ENCODE assay signal across 13 cellular contexts in the genomic region with DNA sequence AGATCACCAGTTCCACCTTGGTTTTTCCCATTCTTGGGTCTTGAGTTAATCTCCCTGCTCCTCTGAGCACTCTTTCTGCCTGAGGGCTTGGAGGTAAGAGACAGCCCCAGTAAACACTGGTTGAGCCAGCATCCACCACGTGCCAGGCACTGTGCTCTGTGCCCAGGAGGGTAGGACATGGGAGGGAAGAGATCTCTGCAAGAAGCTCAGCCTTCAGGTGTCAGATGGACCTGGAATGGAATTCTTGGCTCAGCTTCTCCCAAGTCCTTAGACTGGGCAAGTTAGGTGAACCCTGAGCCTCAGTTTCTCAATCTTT. TPM values are rescaled to one million over a fixed set of nuclear protein-coding genes. Genes with fewer than 3 reads are reported as not detected.
DNase-seq lines count a peak whose midpoint lies in the region; ATAC-seq, FAIRE-seq and TF ChIP-seq lines count a peak whose summit lies in the region.
"Had no signal": no experiment of that assay in that cellular context is flagged by ENCODE, and none has a peak within 500 bp of the region (broad histone marks: within the 10 kb centered on the region; RNA-seq: fewer than 3 reads in every experiment).

No MANE protein-coding gene starts in this region.

- peaks cover 9 to 39% (median 15%) of the 10 kb centered on the region in 4 experiments for H3K36me3 ChIP-seq in H1 (ENCODE audit: control insufficient read depth in 2 of 4, insufficient read depth in 4 of 4, low read length in 3 of 4)
- peaks cover 67% of the 10 kb centered on the region for H3K36me3 ChIP-seq in neutrophil
- H3K36me3 ChIP-seq: neural progenitor cell had no signal

- H2AFZ ChIP-seq in H1 (ENCODE audit: low read length): no peak overlapping the region
- H2AFZ ChIP-seq: neural progenitor cell had no signal

- ATAC-seq in HG03442 (IDR thresholded peaks at IDR 0.05; ENCODE audit: unreplicated experiment) (no peak), GM18909 (IDR thresholded peaks at IDR 0.05; ENCODE audit: poor library complexity, unreplicated experiment) (no peak), GM18511 (IDR thresholded peaks at IDR 0.05; ENCODE audit: unreplicated experiment) (no peak)

- POLR2A ChIA-PET in AG04449 (lab: Yijun Ruan, JAX) (interaction anchor here (0.9 to 7.0 kb wide), 3 partner anchors 10 to 136 kb away, joined by 3 to 104 read pairs (median 3); a partner anchor contains a TSS), H1 (lab: Charles Lee; ENCODE audit: partially characterized antibody) (interaction anchor here (0.8 to 19.0 kb wide), 11 partner anchors 16 to 50 kb away, joined by 3 to 518 read pairs (median 4); a partner anchor contains a TSS)

- no peak overlapping the region for H4K5ac ChIP-seq in H1 (ENCODE audit: insufficient read length, low read depth, low read length)

- H3K23ac ChIP-seq in H1 (ENCODE audit: insufficient read length): no peak overlapping the region

- WGBS in H1 (ENCODE audit: extremely low coverage in 1 of 2, insufficient coverage in 1 of 2, insufficient read length in 1 of 2, insufficient replicate concordance in 2 of 2, low coverage in 1 of 2, low lambda C conversion rate in 2 of 2, missing lambda C conversion rate in 1 of 2), 2 experiments: 100% methylated on average over 1 of the region's 1 CpG; no CpG with 5 or more reads in 1 of the 2 experiments

- H3K4me1 ChIP-seq in H1 (replicated peaks in 1 of 4; ENCODE audit: control insufficient read depth in 3 of 4, insufficient read depth in 4 of 4, low read length in 3 of 4) (peaks cover 5 to 22% (median 6%) of the 10 kb centered on the region in 4 experiments), neutrophil (ENCODE audit: control insufficient read depth in 1 of 2, insufficient read depth in 1 of 2, low read depth in 1 of 2, low read length in 1 of 2) (peaks cover 73 to 74% of the 10 kb centered on the region in 2 experiments)

- peaks cover 29 to 43% of the 10 kb centered on the region in 2 experiments for H4K20me1 ChIP-seq in H1 (replicated peaks in 1 of 2; ENCODE audit: control insufficient read depth in 1 of 2, insufficient read depth in 2 of 2, low read length in 2 of 2)

- H3K4me3 ChIP-seq in AG04449 (ENCODE audit: low read depth, low read length): peak overlapping the region; percentile 91
- H3K4me3 ChIP-seq in H1 (ENCODE audit: extremely low read depth in 1 of 4, insufficient read depth in 2 of 4, low read depth in 3 of 4, low read length in 4 of 4): no peak overlapping the region
- H3K4me3 ChIP-seq in neutrophil (ENCODE audit: low read depth in 1 of 2, low read length in 1 of 2): peak overlapping the region; percentile 88 to 97
- H3K4me3 ChIP-seq: neural progenitor cell had no signal

- H2BK15ac ChIP-seq in H1 (ENCODE audit: low read length): no peak overlapping the region

- no peak overlapping the region for H2BK120ac ChIP-seq in H1 (replicated peaks; ENCODE audit: low read depth, low read length)

- H3K4me2 ChIP-seq in H1 (ENCODE audit: insufficient read depth in 1 of 2, low read depth in 2 of 2, low read length in 2 of 2): no peak overlapping the region; a peak in 2 of 4 replicates

- no peak overlapping the region for H3K18ac ChIP-seq in H1 (ENCODE audit: extremely low read depth, low read length)

- H3K23me2 ChIP-seq in H1 (ENCODE audit: low read depth, low read length): peaks cover 8% of the 10 kb centered on the region; the same call in 1 of the 2 replicates

- no peak overlapping the region for H3K9ac ChIP-seq in H1 (replicated peaks in 1 of 4; ENCODE audit: extremely low read depth in 1 of 4, low read depth in 3 of 4, low read length in 3 of 4)
- H3K9ac ChIP-seq: neural progenitor cell had no signal

- CTCF ChIA-PET in AG04449 (lab: Yijun Ruan, JAX): interaction anchor here (0.9 to 2.8 kb wide), 6 partner anchors 9 to 516 kb away, joined by 3 to 17 read pairs (median 4); no protein-coding TSS in a partner anchor
- CTCF ChIA-PET in H1 (lab: Charles Lee; ENCODE audit: partially characterized antibody): interaction anchor here (0.6 to 17.5 kb wide), 15 partner anchors 8 to 104 kb away, joined by 3 to 359 read pairs (median 4); a partner anchor contains a TSS

- H4K8ac ChIP-seq in H1 (ENCODE audit: extremely low read depth, insufficient read depth, low read length): no peak overlapping the region

- H3K14ac ChIP-seq in H1 (ENCODE audit: insufficient read length): no peak overlapping the region

- no peak for FAIRE-seq in H1 (lab: Jason Lieb, UNC)

- TF ChIP-seq RAD21 in H1 (IDR thresholded peaks at IDR 0.05 in 1 of 2, conservative IDR thresholded peaks at IDR 0.05 in 1 of 2; ENCODE audit: low read depth in 2 of 2, low read length in 2 of 2): no peak

- DNase-seq in AG04449 (ENCODE audit: low read depth, low spot score) (no peak), NCI-H226 (peak; percentile 45), H1 (ENCODE audit: low read depth in 1 of 2, low spot score in 2 of 2) (no peak), NCI-H1694 (lab: John Stamatoyannopoulos, UW) (no peak)
- DNase-seq: activated CD4-positive, alpha-beta T cell treated with anti-CD3 and anti-CD28 coated beads for 4 hours; amygdala; NCI-H1930; RPMI8226 had no signal

- no peak overlapping the region for H3K4ac ChIP-seq in H1 (replicated peaks; ENCODE audit: insufficient read length, low read depth, low read length)

- H2BK20ac ChIP-seq in H1 (ENCODE audit: low read length): no peak overlapping the region

- H2BK5ac ChIP-seq in H1 (ENCODE audit: low read depth, low read length): no peak overlapping the region; the same call in 1 of the 2 replicates

- H4K91ac ChIP-seq in H1 (replicated peaks; ENCODE audit: insufficient read length, low read length): no peak overlapping the region

- H3K79me1 ChIP-seq in H1 (ENCODE audit: low read depth, low read length): peaks cover 26% of the 10 kb centered on the region

- H2BK12ac ChIP-seq in H1 (ENCODE audit: low read depth, low read length): no peak overlapping the region

- TF ChIP-seq CTCF in AG04449 (IDR thresholded peaks at IDR 0.05; ENCODE audit: insufficient read depth, low read length, missing control alignments): no peak
- TF ChIP-seq CTCF in H1 (IDR thresholded peaks at IDR 0.05; ENCODE audit: control extremely low read depth in 1 of 3, insufficient read depth in 1 of 3, low read depth in 1 of 3, low read length in 3 of 3): no peak
- TF ChIP-seq CTCF in neutrophil (IDR thresholded peaks at IDR 0.05): no peak

- H3K79me2 ChIP-seq in H1 (ENCODE audit: control insufficient read depth in 1 of 2, insufficient read depth in 2 of 2, low read length in 2 of 2): peaks cover 3 to 55% of the 10 kb centered on the region in 2 experiments; a peak in 3 of 4 replicates

- H3K27me3 ChIP-seq in H1 (replicated peaks in 1 of 4; ENCODE audit: control insufficient read depth in 3 of 4, extremely low read depth in 1 of 4, insufficient read depth in 3 of 4, low read length in 3 of 4) (no peaks in the 10 kb centered on the region), neutrophil (no peaks in the 10 kb centered on the region)
- H3K27me3 ChIP-seq: neural progenitor cell had no signal

- H3K56ac ChIP-seq in H1 (replicated peaks; ENCODE audit: insufficient read length, low read depth, low read length): no peak overlapping the region

- H3K27ac ChIP-seq in H1 (ENCODE audit: low read depth, low read length) (no peak overlapping the region), neutrophil (peak overlapping the region; percentile 97)
- H3K27ac ChIP-seq: neural progenitor cell had no signal

- TF ChIP-seq POLR2A in H1 (IDR thresholded peaks at IDR 0.05; ENCODE audit: control extremely low read depth in 1 of 2, low read depth in 2 of 2, low read length in 2 of 2): no peak; a peak in 1 of 3 replicates

- H2AK5ac ChIP-seq in H1 (ENCODE audit: low read depth, low read length): no peak overlapping the region

- no peaks in the 10 kb centered on the region for H3K9me3 ChIP-seq in H1 (ENCODE audit: insufficient read depth in 2 of 2, low read depth in 1 of 2, low read length in 1 of 2)
- no peaks in the 10 kb centered on the region for H3K9me3 ChIP-seq in neutrophil

- TF ChIP-seq EP300 in H1 (IDR thresholded peaks at IDR 0.05; ENCODE audit: borderline replicate concordance in 1 of 2, low read depth in 2 of 2, low read length in 2 of 2): no peak

RNA-seq across cellular contexts. Expression of a gene that starts 2.5 kb away (rescaled TPM):
- 159 and 174 TPM in 2 replicates for total RNA-seq in H1 (2021; fragmentation: NEBNext Ultra II Directional; extraction: Animal tissue kit (Norgen Biotek cat#: 25700))
- polyA plus RNA-seq in H1 (2011; rRNA removed): 40.6 and 77.9 TPM in 2 replicates
- 25.7 TPM for polyA plus RNA-seq in H1 (2011; cell fraction: cytosol; rRNA removed)
- 107 TPM for polyA plus RNA-seq in H1 (2011; cell fraction: nucleus; rRNA removed)
- 138 to 177 TPM (median 171 TPM) in 4 replicates for polyA plus RNA-seq in H1 (2012, experiment 1 of 2)
- polyA plus RNA-seq in H1 (2012, experiment 2 of 2): 172 TPM
- 166 TPM for polyA plus RNA-seq in H1 (2013, experiment 1 of 2)
- 163 TPM for polyA plus RNA-seq in H1 (2013, experiment 2 of 2)
- 21.5 and 32.9 TPM in 2 replicates for polyA minus RNA-seq in H1 (2011; rRNA and poly(A)+ RNA removed)
- polyA minus RNA-seq in H1 (2011; cell fraction: cytosol; rRNA and poly(A)+ RNA removed): 70.7 TPM
- polyA minus RNA-seq in H1 (2011; cell fraction: nucleus; rRNA and poly(A)+ RNA removed): 64.8 TPM

RNA-seq across cellular contexts. Expression of a gene that starts 21.1 kb away (rescaled TPM):
- total RNA-seq in H1 (2021; fragmentation: NEBNext Ultra II Directional; extraction: Animal tissue kit (Norgen Biotek cat#: 25700)): 35.5 and 38.2 TPM in 2 replicates
- 23.1 and 28.8 TPM in 2 replicates for polyA plus RNA-seq in H1 (2011; rRNA removed)
- 27.9 TPM for polyA plus RNA-seq in H1 (2011; cell fraction: cytosol; rRNA removed)
- 37.7 TPM for polyA plus RNA-seq in H1 (2011; cell fraction: nucleus; rRNA removed)
- polyA plus RNA-seq in H1 (2012, experiment 1 of 2): 22.4 to 28.3 TPM (median 26.2 TPM) in 4 replicates
- polyA plus RNA-seq in H1 (2012, experiment 2 of 2): 25.4 TPM
- 11.6 TPM for polyA plus RNA-seq in H1 (2013, experiment 1 of 2)
- polyA plus RNA-seq in H1 (2013, experiment 2 of 2): 12.8 TPM
- polyA minus RNA-seq in H1 (2011; rRNA and poly(A)+ RNA removed): 51.2 and 57.7 TPM in 2 replicates
- polyA minus RNA-seq in H1 (2011; cell fraction: cytosol; rRNA and poly(A)+ RNA removed): 20.8 TPM
- polyA minus RNA-seq in H1 (2011; cell fraction: nucleus; rRNA and poly(A)+ RNA removed): 25.5 TPM

RNA-seq across cellular contexts. Expression of a gene that starts 25.1 kb away (rescaled TPM):
- total RNA-seq in H1 (2021; fragmentation: NEBNext Ultra II Directional; extraction: Animal tissue kit (Norgen Biotek cat#: 25700)): 133 and 139 TPM in 2 replicates
- polyA plus RNA-seq in H1 (2011; rRNA removed): 86.5 and 113 TPM in 2 replicates
- 103 TPM for polyA plus RNA-seq in H1 (2011; cell fraction: cytosol; rRNA removed)
- 324 TPM for polyA plus RNA-seq in H1 (2011; cell fraction: nucleus; rRNA removed)
- 107 to 123 TPM (median 120 TPM) in 4 replicates for polyA plus RNA-seq in H1 (2012, experiment 1 of 2)
- polyA plus RNA-seq in H1 (2012, experiment 2 of 2): 106 TPM
- 176 TPM for polyA plus RNA-seq in H1 (2013, experiment 1 of 2)
- polyA plus RNA-seq in H1 (2013, experiment 2 of 2): 162 TPM
- polyA minus RNA-seq in H1 (2011; rRNA and poly(A)+ RNA removed): 185 and 189 TPM in 2 replicates
- polyA minus RNA-seq in H1 (2011; cell fraction: cytosol; rRNA and poly(A)+ RNA removed): 79.6 TPM
- polyA minus RNA-seq in H1 (2011; cell fraction: nucleus; rRNA and poly(A)+ RNA removed): 128 TPM

RNA-seq across cellular contexts. Expression of a gene that starts 59.7 kb away (rescaled TPM):
- 0.32 and 0.46 TPM in 2 replicates for total RNA-seq in H1 (2021; fragmentation: NEBNext Ultra II Directional; extraction: Animal tissue kit (Norgen Biotek cat#: 25700))
- 0.13 and 0.15 TPM in 2 replicates for polyA plus RNA-seq in H1 (2011; rRNA removed)
- polyA plus RNA-seq in H1 (2011; cell fraction: cytosol; rRNA removed): 0.14 TPM
- 0.37 TPM for polyA plus RNA-seq in H1 (2011; cell fraction: nucleus; rRNA removed)
- 0.20 TPM in 1 of 4 replicates, not detected in the others for polyA plus RNA-seq in H1 (2012, experiment 1 of 2)
- polyA plus RNA-seq in H1 (2012, experiment 2 of 2): 0.29 TPM
- 0.18 TPM for polyA plus RNA-seq in H1 (2013, experiment 1 of 2)
- not detected for polyA plus RNA-seq in H1 (2013, experiment 2 of 2)
- polyA minus RNA-seq in H1 (2011; rRNA and poly(A)+ RNA removed): 1.6 and 2.6 TPM in 2 replicates
- polyA minus RNA-seq in H1 (2011; cell fraction: cytosol; rRNA and poly(A)+ RNA removed): not detected
- 6.1 TPM for polyA minus RNA-seq in H1 (2011; cell fraction: nucleus; rRNA and poly(A)+ RNA removed)

Comparison
In these comparisons a context has a peak if more than half of its experiments do, and no peak if none do; other contexts are left out.
1. H3K4me3 ChIP-seq: peak in AG04449 (single experiment) and neutrophil (2 of 2); none in H1 (0 of 4).